In genomic region chr6:154767419-154767818, GRCh38 we compare ENCODE assay signal across 19 cellular contexts. TPM values are rescaled to one million over a fixed set of nuclear protein-coding genes. Genes with fewer than 3 reads are reported as not detected.
A peak's percentile ranks its signal among the peaks of the same experiment; 100 is the strongest.
DNase-seq lines count a peak whose midpoint lies in the region; ATAC-seq lines count a peak whose summit lies in the region.
"Had no signal": no experiment of that assay in that cellular context is flagged by ENCODE, and none has a peak within 500 bp of the region (broad histone marks: within the 10 kb centered on the region; RNA-seq: fewer than 3 reads in every experiment).

No MANE protein-coding gene starts in this region.

- ATAC-seq in left ventricle myocardium superior (peak; percentile 39), HG02938 (IDR thresholded peaks at IDR 0.05; ENCODE audit: unreplicated experiment) (no peak)
- no peak for ATAC-seq in naive thymus-derived CD8-positive, alpha-beta T cell
- no peak for ATAC-seq in stimulated activated naive B cell treated with anti-CD40 and anti-IgM and Interleukin-4, amounts not matched to agents 10 μg/mL and 1 μg/mL and 100 μg/mL, for 72 hours (replicated peaks)
- ATAC-seq: HepG2, mucosa of descending colon had no signal

- intact Hi-C loops in left ventricle myocardium superior (cut with micrococcal nuclease) (no loop called here), cardiac septum (cut with DNase I) (no loop called here)
- intact Hi-C loops in activated T-helper 1 cell treated with anti-CD3 and anti-CD28 coated beads, Interleukin-12 subunit alpha, Interleukin-12 subunit beta, Interleukin-2, Interleukin-4 antibody, amounts not matched to agents 30 ng/mL and 10 ng/mL and 1 ng/mL, durations not matched to agents 14 hours and 24 hours and 36 hours (cut with micrococcal nuclease): no loop called here

- H3K9me3 Mint-ChIP-seq in activated T-helper 1 cell treated with anti-CD3 and anti-CD28 coated beads, Interleukin-12 subunit alpha, Interleukin-12 subunit beta, Interleukin-2, Interleukin-4 antibody, amounts not matched to agents 30 ng/mL and 10 ng/mL and 1 ng/mL, durations not matched to agents 14 hours and 24 hours and 36 hours: no peaks in the 10 kb centered on the region
- peaks cover 0 to 2% (median 0%) of the 10 kb centered on the region in 9 donors for H3K9me3 Mint-ChIP-seq in naive thymus-derived CD8-positive, alpha-beta T cell
- peaks cover 0 to 2% of the 10 kb centered on the region in 2 donors for H3K9me3 Mint-ChIP-seq in stimulated activated naive B cell treated with anti-CD40 and anti-IgM and Interleukin-4, amounts not matched to agents 10 μg/mL and 1 μg/mL and 100 μg/mL, for 72 hours
- H3K9me3 Mint-ChIP-seq: activated naive CD4-positive, alpha-beta T cell treated with anti-CD3 and anti-CD28 coated beads for 36 hours had no signal

- peak overlapping the region; percentile 23 for H3K27ac Mint-ChIP-seq in activated T-helper 1 cell treated with anti-CD3 and anti-CD28 coated beads, Interleukin-12 subunit alpha, Interleukin-12 subunit beta, Interleukin-2, Interleukin-4 antibody, amounts not matched to agents 30 ng/mL and 10 ng/mL and 1 ng/mL, durations not matched to agents 14 hours and 24 hours and 36 hours
- peak overlapping the region in 7 of 10 donors; percentile 17 to 68 (median 45) for H3K27ac Mint-ChIP-seq in naive thymus-derived CD8-positive, alpha-beta T cell
- H3K27ac Mint-ChIP-seq in stimulated activated naive B cell treated with anti-CD40 and anti-IgM and Interleukin-4, amounts not matched to agents 10 μg/mL and 1 μg/mL and 100 μg/mL, for 72 hours: peak overlapping the region; percentile 43
- H3K27ac Mint-ChIP-seq: activated naive CD4-positive, alpha-beta T cell treated with anti-CD3 and anti-CD28 coated beads for 36 hours had no signal

- peaks cover 16% of the 10 kb centered on the region for H3K36me3 Mint-ChIP-seq in activated T-helper 1 cell treated with anti-CD3 and anti-CD28 coated beads, Interleukin-12 subunit alpha, Interleukin-12 subunit beta, Interleukin-2, Interleukin-4 antibody, amounts not matched to agents 30 ng/mL and 10 ng/mL and 1 ng/mL, durations not matched to agents 14 hours and 24 hours and 36 hours (ENCODE audit: low read depth)
- peaks cover 0 to 20% (median 9%) of the 10 kb centered on the region in 3 donors for H3K36me3 Mint-ChIP-seq in naive thymus-derived CD8-positive, alpha-beta T cell
- H3K36me3 Mint-ChIP-seq in stimulated activated naive B cell treated with anti-CD40 and anti-IgM and Interleukin-4, amounts not matched to agents 10 μg/mL and 1 μg/mL and 100 μg/mL, for 72 hours: peaks cover 4 to 30% of the 10 kb centered on the region in 2 donors

- DNase-seq in left ventricle myocardium superior (no peak), cardiac septum (ENCODE audit: low spot score) (no peak)
- DNase-seq in activated T-helper 1 cell treated with anti-CD3 and anti-CD28 coated beads, Interleukin-12 subunit alpha, Interleukin-12 subunit beta, Interleukin-2, Interleukin-4 antibody, amounts not matched to agents 30 ng/mL and 10 ng/mL and 1 ng/mL, durations not matched to agents 14 hours and 24 hours and 36 hours (ENCODE audit: low spot score): no peak
- DNase-seq in naive thymus-derived CD8-positive, alpha-beta T cell: no peak
- DNase-seq in stimulated activated naive B cell treated with anti-CD40 and anti-IgM and Interleukin-4, amounts not matched to agents 10 μg/mL and 1 μg/mL and 100 μg/mL, for 72 hours: no peak
- no peak for DNase-seq in NK-92 treated with Interleukin-12 subunit alpha and Interleukin-12 subunit beta, amount 100 ng/mL, for 24 hours (lab: John Stamatoyannopoulos, UW)
- no peak for DNase-seq in activated CD4-positive, CD25-positive, alpha-beta regulatory T cell treated with anti-CD3 and anti-CD28 coated beads, Interleukin-2, amount 50 U/mL, for 72 hours
- DNase-seq: activated CD8-positive, alpha-beta memory T cell treated with anti-CD3 and anti-CD28 coated beads for 24 hours; activated naive CD4-positive, alpha-beta T cell treated with anti-CD3 and anti-CD28 coated beads for 36 hours; activated T-cell treated with anti-CD3 and anti-CD28 coated beads, Interleukin-2, amount 50 U/mL, for 1 hour; amygdala; mucosa of descending colon; NCI-H1092; NCI-H187 treated with DMSO at 0.1 percent for 48 hours; NCI-H748 treated with DMSO at 0.1 percent for 48 hours; stimulated activated CD4-positive, alpha-beta T cell treated with anti-CD3 and anti-CD28 coated beads, Interleukin-2, amount 100 ng/mL, for 24 hours; T1000 had no signal

- no peak overlapping the region for H3K4me3 Mint-ChIP-seq in activated T-helper 1 cell treated with anti-CD3 and anti-CD28 coated beads, Interleukin-12 subunit alpha, Interleukin-12 subunit beta, Interleukin-2, Interleukin-4 antibody, amounts not matched to agents 30 ng/mL and 10 ng/mL and 1 ng/mL, durations not matched to agents 14 hours and 24 hours and 36 hours
- peak overlapping the region in 7 of 10 donors; percentile 14 to 55 (median 33) for H3K4me3 Mint-ChIP-seq in naive thymus-derived CD8-positive, alpha-beta T cell
- H3K4me3 Mint-ChIP-seq in stimulated activated naive B cell treated with anti-CD40 and anti-IgM and Interleukin-4, amounts not matched to agents 10 μg/mL and 1 μg/mL and 100 μg/mL, for 72 hours: no peak overlapping the region
- H3K4me3 Mint-ChIP-seq: activated naive CD4-positive, alpha-beta T cell treated with anti-CD3 and anti-CD28 coated beads for 36 hours had no signal

- H3K4me1 Mint-ChIP-seq in activated T-helper 1 cell treated with anti-CD3 and anti-CD28 coated beads, Interleukin-12 subunit alpha, Interleukin-12 subunit beta, Interleukin-2, Interleukin-4 antibody, amounts not matched to agents 30 ng/mL and 10 ng/mL and 1 ng/mL, durations not matched to agents 14 hours and 24 hours and 36 hours (ENCODE audit: low read depth): peaks cover 35% of the 10 kb centered on the region
- H3K4me1 Mint-ChIP-seq in naive thymus-derived CD8-positive, alpha-beta T cell: peaks cover 47 to 90% (median 87%) of the 10 kb centered on the region in 4 donors
- peaks cover 39 to 59% of the 10 kb centered on the region in 2 donors for H3K4me1 Mint-ChIP-seq in stimulated activated naive B cell treated with anti-CD40 and anti-IgM and Interleukin-4, amounts not matched to agents 10 μg/mL and 1 μg/mL and 100 μg/mL, for 72 hours

- H3K27me3 Mint-ChIP-seq in activated T-helper 1 cell treated with anti-CD3 and anti-CD28 coated beads, Interleukin-12 subunit alpha, Interleukin-12 subunit beta, Interleukin-2, Interleukin-4 antibody, amounts not matched to agents 30 ng/mL and 10 ng/mL and 1 ng/mL, durations not matched to agents 14 hours and 24 hours and 36 hours (ENCODE audit: insufficient read depth): no peaks in the 10 kb centered on the region
- no peaks in the 10 kb centered on the region for H3K27me3 Mint-ChIP-seq in naive thymus-derived CD8-positive, alpha-beta T cell
- no peaks in the 10 kb centered on the region for H3K27me3 Mint-ChIP-seq in stimulated activated naive B cell treated with anti-CD40 and anti-IgM and Interleukin-4, amounts not matched to agents 10 μg/mL and 1 μg/mL and 100 μg/mL, for 72 hours

- POLR2A ChIA-PET in naive thymus-derived CD8-positive, alpha-beta T cell (lab: Charles Lee): interaction anchor here (0.6 kb wide), 1 partner anchor 10 kb away, joined by 3 read pairs; no protein-coding TSS in a partner anchor

RNA-seq across cellular contexts. Expression of gene SCAF8, which starts 34.2 kb away (rescaled TPM):
- total RNA-seq in left ventricle myocardium superior (52.8 TPM), cardiac septum (62.7 TPM)
- 37.7 and 40.9 TPM in 2 replicates for total RNA-seq in activated T-helper 1 cell treated with anti-CD3 and anti-CD28 coated beads, Interleukin-12 subunit alpha, Interleukin-12 subunit beta, Interleukin-2, Interleukin-4 antibody, amounts not matched to agents 30 ng/mL and 10 ng/mL and 1 ng/mL, durations not matched to agents 14 hours and 24 hours and 36 hours
- total RNA-seq in naive thymus-derived CD8-positive, alpha-beta T cell: 10 to 100 TPM; 65.2 to 67.1 TPM
- polyA plus RNA-seq in naive thymus-derived CD8-positive, alpha-beta T cell: 10 to 100 TPM; 11.0 to 17.4 (median 13.4) TPM

Comparison
In these comparisons a context has a peak if more than half of its experiments do, and no peak if none do; other contexts are left out.
1. H3K4me3 Mint-ChIP-seq: peak in naive thymus-derived CD8-positive, alpha-beta T cell (7 of 10); none in activated T-helper 1 cell treated with anti-CD3 and anti-CD28 coated beads, Interleukin-12 subunit alpha, Interleukin-12 subunit beta, Interleukin-2, Interleukin-4 antibody, amounts not matched to agents 30 ng/mL and 10 ng/mL and 1 ng/mL, durations not matched to agents 14 hours and 24 hours and 36 hours (single experiment) and stimulated activated naive B cell treated with anti-CD40 and anti-IgM and Interleukin-4, amounts not matched to agents 10 μg/mL and 1 μg/mL and 100 μg/mL, for 72 hours (0 of 2).
2. Peak in every context shown above with its lines, with median percentiles within 50 percentile points of each other: H3K27ac Mint-ChIP-seq.